ENCODE assay signal across 9 cellular contexts in the genomic region with DNA sequence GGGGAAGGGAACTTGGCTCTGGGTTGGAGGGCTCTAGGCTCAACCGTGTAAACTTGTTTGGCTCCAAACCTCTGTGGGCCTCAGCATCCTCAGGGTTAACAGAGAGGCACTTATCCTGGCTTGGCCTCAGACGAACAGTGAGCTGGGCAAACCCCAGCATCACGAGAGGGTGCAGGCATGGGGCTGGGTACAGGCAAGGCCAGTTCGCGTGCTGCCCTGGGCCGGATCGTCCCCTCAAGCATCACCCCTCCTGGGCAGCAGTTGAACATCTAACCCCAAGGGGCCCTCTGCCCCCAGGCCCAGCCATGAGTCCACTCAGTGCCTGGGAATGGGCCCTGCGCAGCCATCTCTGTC. TPM values are rescaled to one million over a fixed set of nuclear protein-coding genes. Genes with fewer than 3 reads are reported as not detected.
DNase-seq lines count a peak whose midpoint lies in the region; ATAC-seq lines count a peak whose summit lies in the region.
"Had no signal": no experiment of that assay in that cellular context is flagged by ENCODE, and none has a peak within 500 bp of the region (broad histone marks: within the 10 kb centered on the region; RNA-seq: fewer than 3 reads in every experiment).

No MANE protein-coding gene starts in this region.

- DNase-seq in stimulated activated naive CD8-positive, alpha-beta T cell treated with anti-CD3 and anti-CD28 coated beads, Interleukin-15, Interleukin-2, amounts not matched to agents 100 U/mL and 50 U/mL, for 24 hours = no peak
- DNase-seq in caudate nucleus (lab: John Stamatoyannopoulos, UW) = no peak
- no peak for DNase-seq in naive thymus-derived CD8-positive, alpha-beta T cell
- DNase-seq in aorta = no peak
- DNase-seq in NK-92 treated with Interleukin-12 subunit alpha and Interleukin-12 subunit beta, amount 100 ng/mL, for 24 hours (lab: John Stamatoyannopoulos, UW) = no peak
- DNase-seq in OCI-M1 (lab: John Stamatoyannopoulos, UW) = no peak
- no peak for DNase-seq in pons (ENCODE audit: low spot score)
- DNase-seq: NCI-H2029 had no signal

- intact Hi-C loops in aorta (cut with DNase I) = loop anchor here in 1 of 2 donors (2.0 to 5.0 kb wide), 3 partner anchors 15 to 155 kb away; a partner anchor contains a TSS

- H3K36me3 ChIP-seq in aorta (ENCODE audit: control insufficient read depth in 1 of 2, insufficient read depth in 2 of 2, low read length in 1 of 2) = peaks cover 5 to 8% of the 10 kb centered on the region in 2 donors

- H3K4me3 ChIP-seq in aorta (ENCODE audit: low read length in 2 of 2) = peak overlapping the region in 1 of 2 donors; percentile 82

- H3K4me3 Mint-ChIP-seq in stimulated activated naive CD8-positive, alpha-beta T cell treated with anti-CD3 and anti-CD28 coated beads, Interleukin-15, Interleukin-2, amounts not matched to agents 100 ng/mL and 50 ng/mL, for 24 hours = peak overlapping the region; percentile 90
- peak overlapping the region; percentile 59 to 99 (median 74) for H3K4me3 Mint-ChIP-seq in naive thymus-derived CD8-positive, alpha-beta T cell

- POLR2A ChIA-PET in naive thymus-derived CD8-positive, alpha-beta T cell (lab: Charles Lee) = interaction anchor here (0.6 to 9.6 kb wide), 8 partner anchors 11 to 83 kb away, joined by 4 to 260 read pairs (median 12); a partner anchor contains a TSS

- peaks cover 32% of the 10 kb centered on the region for H3K36me3 Mint-ChIP-seq in stimulated activated naive CD8-positive, alpha-beta T cell treated with anti-CD3 and anti-CD28 coated beads, Interleukin-15, Interleukin-2, amounts not matched to agents 100 ng/mL and 50 ng/mL, for 24 hours (ENCODE audit: low read depth)
- H3K36me3 Mint-ChIP-seq in naive thymus-derived CD8-positive, alpha-beta T cell = peaks cover 0 to 24% (median 0%) of the 10 kb centered on the region in 3 donors

- H3K9me3 ChIP-seq in aorta (ENCODE audit: control insufficient read depth, low read length) = no peaks in the 10 kb centered on the region

- H3K27ac ChIP-seq in caudate nucleus (ENCODE audit: low read depth, low read length) = peak overlapping the region; percentile 71
- H3K27ac ChIP-seq in aorta (ENCODE audit: low read depth in 1 of 2, low read length in 2 of 2) = peak overlapping the region; percentile 14 to 59

- no peaks in the 10 kb centered on the region for H3K9me3 Mint-ChIP-seq in stimulated activated naive CD8-positive, alpha-beta T cell treated with anti-CD3 and anti-CD28 coated beads, Interleukin-15, Interleukin-2, amounts not matched to agents 100 ng/mL and 50 ng/mL, for 24 hours
- no peaks in the 10 kb centered on the region for H3K9me3 Mint-ChIP-seq in naive thymus-derived CD8-positive, alpha-beta T cell

- H3K4me1 ChIP-seq in aorta (ENCODE audit: control insufficient read depth in 1 of 2, insufficient read depth in 2 of 2, low read length in 2 of 2) = no peaks in the 10 kb centered on the region

- H3K27ac Mint-ChIP-seq in stimulated activated naive CD8-positive, alpha-beta T cell treated with anti-CD3 and anti-CD28 coated beads, Interleukin-15, Interleukin-2, amounts not matched to agents 100 ng/mL and 50 ng/mL, for 24 hours = no peak overlapping the region
- H3K27ac Mint-ChIP-seq in naive thymus-derived CD8-positive, alpha-beta T cell = peak overlapping the region in 9 of 10 donors; percentile 53 to 90 (median 80)

- peaks cover 42% of the 10 kb centered on the region for H3K4me1 Mint-ChIP-seq in stimulated activated naive CD8-positive, alpha-beta T cell treated with anti-CD3 and anti-CD28 coated beads, Interleukin-15, Interleukin-2, amounts not matched to agents 100 ng/mL and 50 ng/mL, for 24 hours (ENCODE audit: low read depth)
- peaks cover 28 to 65% (median 44%) of the 10 kb centered on the region in 4 donors for H3K4me1 Mint-ChIP-seq in naive thymus-derived CD8-positive, alpha-beta T cell

- 3 to 9% methylated on average over 8 of the region's 8 CpGs for WGBS in aorta, 2 donors

- ATAC-seq in stimulated activated naive CD8-positive, alpha-beta T cell treated with anti-CD3 and anti-CD28 coated beads, Interleukin-15, Interleukin-2, amounts not matched to agents 100 U/mL and 50 U/mL, for 24 hours = no peak
- ATAC-seq in naive thymus-derived CD8-positive, alpha-beta T cell = no peak
- no peak for ATAC-seq in aorta (ENCODE audit: low FRiP score)

- H3K27me3 ChIP-seq in aorta (ENCODE audit: control insufficient read depth in 1 of 2, insufficient read depth in 2 of 2, low read length in 1 of 2) = no peaks in the 10 kb centered on the region

- H3K27me3 Mint-ChIP-seq in stimulated activated naive CD8-positive, alpha-beta T cell treated with anti-CD3 and anti-CD28 coated beads, Interleukin-15, Interleukin-2, amounts not matched to agents 100 ng/mL and 50 ng/mL, for 24 hours = no peaks in the 10 kb centered on the region
- no peaks in the 10 kb centered on the region for H3K27me3 Mint-ChIP-seq in naive thymus-derived CD8-positive, alpha-beta T cell

RNA-seq across cellular contexts. Expression of a gene that starts 1.9 kb away (rescaled TPM):
- 100 to 1,000 TPM; 101 to 108 TPM for total RNA-seq in naive thymus-derived CD8-positive, alpha-beta T cell
- 10 to 100 TPM; 10.8 to 19.8 (median 11.5) TPM for polyA plus RNA-seq in naive thymus-derived CD8-positive, alpha-beta T cell
- 100 to 1,000 TPM; 235 to 266 TPM for total RNA-seq in aorta
- polyA plus RNA-seq in aorta = 100 to 1,000 TPM in 1 of 2 donors, 10 to 100 TPM in 1; 53.2 to 316 TPM

RNA-seq across cellular contexts. Expression of a gene that starts 5.4 kb away (rescaled TPM):
- 10 to 100 TPM; 39.3 to 42.1 TPM for total RNA-seq in naive thymus-derived CD8-positive, alpha-beta T cell
- 100 to 1,000 TPM in 2 of 3 donors, 10 to 100 TPM in 1; 70.9 to 122 (median 101) TPM for polyA plus RNA-seq in naive thymus-derived CD8-positive, alpha-beta T cell
- 10 to 100 TPM; 49.5 to 64.3 TPM for total RNA-seq in aorta
- 10 to 100 TPM; 67.5 to 83.4 TPM for polyA plus RNA-seq in aorta

RNA-seq across cellular contexts. Expression of a gene that starts 7.5 kb away (rescaled TPM):
- total RNA-seq in naive thymus-derived CD8-positive, alpha-beta T cell = 10 to 100 TPM; 31.5 to 32.7 TPM
- polyA plus RNA-seq in naive thymus-derived CD8-positive, alpha-beta T cell = 10 to 100 TPM; 62.9 to 86.3 (median 80.1) TPM
- 10 to 100 TPM; 21.7 to 29.3 TPM for total RNA-seq in aorta
- polyA plus RNA-seq in aorta = 10 to 100 TPM; 37.1 to 42.5 TPM

RNA-seq across cellular contexts. Expression of a gene that starts 17.9 kb away (rescaled TPM):
- 1 to 10 TPM; 2.4 to 5.0 TPM for total RNA-seq in naive thymus-derived CD8-positive, alpha-beta T cell
- polyA plus RNA-seq in naive thymus-derived CD8-positive, alpha-beta T cell = under 1 TPM in 1 of 3 donors, not detected in 2; 0.34 TPM
- total RNA-seq in aorta = 1 to 10 TPM in 1 of 2 donors, under 1 TPM in 1; 0.93 to 1.3 TPM
- 1 to 10 TPM in 1 of 2 donors, not detected in 1; 7.3 TPM for polyA plus RNA-seq in aorta

RNA-seq across cellular contexts. Expression of a gene that starts 19.6 kb away (rescaled TPM):
- total RNA-seq in naive thymus-derived CD8-positive, alpha-beta T cell = 100 to 1,000 TPM; 258 to 261 TPM
- polyA plus RNA-seq in naive thymus-derived CD8-positive, alpha-beta T cell = 10 to 100 TPM in 2 of 3 donors, 1 to 10 TPM in 1; 7.3 to 35.0 (median 18.9) TPM
- 100 to 1,000 TPM; 280 to 473 TPM for total RNA-seq in aorta
- polyA plus RNA-seq in aorta = 100 to 1,000 TPM in 1 of 2 donors, 10 to 100 TPM in 1; 40.1 to 467 TPM
